ENCODE assay signal across 8 cellular contexts in genomic region chr14:101947577-101947903, GRCh38. TPM values are rescaled to one million over a fixed set of nuclear protein-coding genes. Genes with fewer than 3 reads are reported as not detected.
DNase-seq lines count a peak whose midpoint lies in the region; ATAC-seq and TF ChIP-seq lines count a peak whose summit lies in the region.

No MANE protein-coding gene starts in this region.

- peaks cover 40% of the 10 kb centered on the region for H3K27me3 Mint-ChIP-seq in T-helper 17 cell

- intact Hi-C loops in prostate gland (cut with DNase I), result loop anchor here (5.0 to 10.0 kb wide), 2 partner anchors 123 to 175 kb away; no protein-coding TSS in a partner anchor

- 11% methylated on average over 8 of the region's 8 CpGs for WGBS in prostate gland

- peaks cover 5% of the 10 kb centered on the region for H3K4me1 ChIP-seq in prostate gland (replicated peaks)

- TF ChIP-seq POLR2A in prostate gland (IDR thresholded peaks at IDR 0.05), result no peak

- DNase-seq in GM13977 (ENCODE audit: low spot score) (peak; percentile 44), T-helper 17 cell (peak in 1 of 3 donors; percentile 15), fibroblast of pulmonary artery (ENCODE audit: low read depth) (no peak), prostate gland (ENCODE audit: low spot score) (no peak), DMS114 treated with DMSO at 0.1 percent for 48 hours (lab: John Stamatoyannopoulos, UW; ENCODE audit: unreplicated experiment) (no peak), pons (ENCODE audit: low spot score) (no peak), Ammon's horn (ENCODE audit: low spot score) (no peak)

- H3K4me3 ChIP-seq in fibroblast of pulmonary artery (replicated peaks; ENCODE audit: low read depth, low read length), result peak overlapping the region; percentile 94
- peak overlapping the region; percentile 55 to 70 for H3K4me3 ChIP-seq in prostate gland

- H3K36me3 ChIP-seq in prostate gland, result no peaks in the 10 kb centered on the region

- H3K27ac ChIP-seq in prostate gland, result peak overlapping the region; percentile 95 to 98

- peak overlapping the region; percentile 98 for H3K27ac Mint-ChIP-seq in T-helper 17 cell

- no peaks in the 10 kb centered on the region for H3K27me3 ChIP-seq in prostate gland (replicated peaks; ENCODE audit: insufficient read depth)

- in situ Hi-C loops in GM13977 (cut with MboI; ENCODE audit: low pct_unique_long_range_greater_than_20kb, low sequenced_read_pairs, unreplicated experiment), result no loop called here

- TF ChIP-seq CTCF in GM13977 (IDR thresholded peaks at IDR 0.05; ENCODE audit: extremely low read depth, insufficient read depth, missing control alignments), result no peak
- TF ChIP-seq CTCF in fibroblast of pulmonary artery (IDR thresholded peaks at IDR 0.05; ENCODE audit: low read length, missing control alignments), result no peak
- TF ChIP-seq CTCF in prostate gland (IDR thresholded peaks at IDR 0.05), result no peak

- H3K36me3 Mint-ChIP-seq in T-helper 17 cell (ENCODE audit: low read depth), result no peaks in the 10 kb centered on the region

- ATAC-seq in HG02642 (IDR thresholded peaks at IDR 0.05; ENCODE audit: poor library complexity, unreplicated experiment) (peak; percentile 1), T-helper 17 cell (peak; percentile 3)

- H3K4me3 Mint-ChIP-seq in T-helper 17 cell, result peak overlapping the region; percentile 95

- H3K4me1 Mint-ChIP-seq in T-helper 17 cell, result peaks cover 13% of the 10 kb centered on the region

- no peaks in the 10 kb centered on the region for H3K9me3 ChIP-seq in T-helper 17 cell (ENCODE audit: control insufficient read depth, low read length, poor library complexity, severe bottlenecking)
- no peaks in the 10 kb centered on the region for H3K9me3 ChIP-seq in prostate gland

RNA-seq across cellular contexts. Expression of gene DYNC1H1, which starts 16.8 kb away (rescaled TPM):
- total RNA-seq in T-helper 17 cell (100 to 1,000 TPM; 318 to 366 TPM), prostate gland (100 to 1,000 TPM; 366 to 616 TPM)
